In the genomic region with DNA sequence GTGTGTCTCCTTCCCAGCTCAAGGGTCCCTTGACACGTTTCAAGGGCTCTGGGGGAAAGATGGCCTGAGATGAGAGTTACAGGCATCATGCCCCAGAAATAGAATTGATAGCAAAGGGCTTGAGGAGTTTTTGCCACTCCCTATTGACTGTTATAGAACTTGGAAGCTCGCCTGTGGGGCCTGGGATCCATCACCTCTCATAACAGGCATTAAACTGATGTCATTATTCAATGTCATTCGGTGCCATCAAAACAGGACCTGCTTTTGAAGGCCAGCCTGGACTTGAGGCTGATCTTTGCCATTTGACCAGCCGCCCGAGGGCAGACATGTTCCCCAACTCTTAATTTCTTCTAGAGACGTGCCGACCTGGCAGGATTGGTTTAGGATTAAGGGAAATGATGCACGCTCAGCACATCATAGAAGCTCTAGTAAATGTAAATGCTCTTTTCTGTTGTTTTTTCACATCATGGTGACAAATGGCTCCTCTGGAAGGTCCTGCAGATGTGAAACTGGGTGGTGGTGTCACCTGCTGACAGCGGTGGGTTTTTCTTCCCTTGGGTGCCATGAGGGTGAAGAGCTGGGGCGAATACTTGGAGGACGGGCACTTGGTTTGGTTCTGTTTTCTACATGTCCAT, we compare ENCODE assay signal across 13 cellular contexts.
"Had no signal": no experiment of that assay in that cellular context is flagged by ENCODE, and none has a peak within 500 bp of the region (broad histone marks: within the 10 kb centered on the region; RNA-seq: fewer than 3 reads in every experiment).

No MANE protein-coding gene starts in this region.

- H3K36me3 ChIP-seq: prostate gland, stomach, thoracic aorta had no signal

- H3K27me3 ChIP-seq: stomach had no signal

- H3K27ac ChIP-seq: prostate gland, stomach, thoracic aorta had no signal

- H3K4me3 ChIP-seq: prostate gland, stomach, thoracic aorta had no signal

- H3K9me3 ChIP-seq: prostate gland, stomach, thoracic aorta had no signal

- ATAC-seq: left colon had no signal

- H3K4me1 ChIP-seq: prostate gland had no signal

- DNase-seq: activated CD4-positive, alpha-beta T cell treated with anti-CD3 and anti-CD28 coated beads for 1 hour; activated naive CD4-positive, alpha-beta T cell treated with anti-CD3 and anti-CD28 coated beads, Interleukin-2, amount 50 U/mL, for 16 hours; activated T-cell treated with anti-CD3 and anti-CD28 coated beads for 4 hours; amniotic stem cell; cerebellar nuclear complex; dermis blood vessel endothelial cell; left colon; occipital lobe; stimulated activated CD4-positive, alpha-beta T cell treated with anti-CD3 and anti-CD28 coated beads, Interleukin-4, amount 100 ng/mL, for 24 hours; stomach; T-helper 9 cell had no signal
